Comparison of ENCODE assay signal across 12 cellular contexts in genomic region chr22:47112566-47112965, GRCh38.
DNase-seq lines count a peak whose midpoint lies in the region; TF ChIP-seq lines count a peak whose summit lies in the region.
"Had no signal": no experiment of that assay in that cellular context is flagged by ENCODE, and none has a peak within 500 bp of the region (broad histone marks: within the 10 kb centered on the region; RNA-seq: fewer than 3 reads in every experiment).

No MANE protein-coding gene starts in this region.

- H3F3A ChIP-seq in PC-9 (ENCODE audit: insufficient read depth, low read depth): peaks cover 5% of the 10 kb centered on the region; the same call in 1 of the 2 replicates

- intact Hi-C loops in sigmoid colon (cut with DNase I) (loop anchor here (10.0 kb wide), 1 partner anchor 1172 kb away; no protein-coding TSS in a partner anchor), PC-9 (cut with micrococcal nuclease; ENCODE audit: unreplicated experiment) (no loop called here)

- no peak overlapping the region for H2BK12ac ChIP-seq in mesenchymal stem cell (ENCODE audit: low read length in 2 of 2)

- H3K4ac ChIP-seq in mesenchymal stem cell (ENCODE audit: low read depth in 1 of 2, low read length in 2 of 2): no peak overlapping the region

- H3K18ac ChIP-seq in mesenchymal stem cell (ENCODE audit: low read depth in 1 of 2, low read length in 2 of 2): no peak overlapping the region

- TF ChIP-seq CTCF in sigmoid colon (IDR thresholded peaks at IDR 0.05): no peak
- TF ChIP-seq CTCF in PC-9 (conservative IDR thresholded peaks at IDR 0.05): no peak

- H3K9me3 ChIP-seq in mesenchymal stem cell (ENCODE audit: control insufficient read depth, low read length) (no peaks in the 10 kb centered on the region), sigmoid colon (no peaks in the 10 kb centered on the region), PC-9 (ENCODE audit: insufficient read depth, low read depth) (peaks cover 3% of the 10 kb centered on the region; the same call in 1 of the 2 replicates)
- H3K9me3 ChIP-seq: Caco-2 had no signal

- H2BK5ac ChIP-seq in mesenchymal stem cell (ENCODE audit: low read depth, low read length, poor library complexity, severe bottlenecking): no peak overlapping the region

- H3K4me2 ChIP-seq in mesenchymal stem cell (ENCODE audit: low read length, poor library complexity, severe bottlenecking) (no peak overlapping the region), PC-9 (no peak overlapping the region)

- no peak overlapping the region for H2BK120ac ChIP-seq in mesenchymal stem cell (ENCODE audit: low read depth, low read length)

- H3K9me2 ChIP-seq in PC-9 (ENCODE audit: insufficient read depth): no peaks in the 10 kb centered on the region

- 96% methylated on average over 15 of the region's 15 CpGs for WGBS in mesenchymal stem cell
- 93 to 95% methylated on average over 15 of the region's 15 CpGs for WGBS in sigmoid colon, 2 donors

- H3K79me2 ChIP-seq in PC-9 (ENCODE audit: low read depth): no peaks in the 10 kb centered on the region

- CTCF ChIA-PET in PC-9 (lab: Charles Lee): no interaction called here

- no peak overlapping the region for H3K14ac ChIP-seq in mesenchymal stem cell (ENCODE audit: low read length in 2 of 2)

- no peak for TF ChIP-seq EP300 in sigmoid colon (IDR thresholded peaks at IDR 0.05)

- H2AK5ac ChIP-seq in mesenchymal stem cell (ENCODE audit: low read length, severe bottlenecking): no peak overlapping the region

- TF ChIP-seq POLR2A in sigmoid colon (IDR thresholded peaks at IDR 0.05): no peak

- POLR2A ChIA-PET in PC-9 (lab: Charles Lee; ENCODE audit: unreplicated experiment): no interaction called here

- H2AFZ ChIP-seq in mesenchymal stem cell (ENCODE audit: low read depth, low read length) (no peak overlapping the region), PC-9 (no peak overlapping the region)
- H2AFZ ChIP-seq: GM23248 had no signal

- DNase-seq in G401 (ENCODE audit: low spot score) (peak; percentile 29), NCI-H2171 treated with DMSO at 0.1 percent for 48 hours (lab: John Stamatoyannopoulos, UW) (peak; percentile 83), mesenchymal stem cell (no peak), sigmoid colon (peak; percentile 48), NCI-H2196 (lab: John Stamatoyannopoulos, UW; ENCODE audit: unreplicated experiment) (no peak), hypothalamus (lab: John Stamatoyannopoulos, UW) (no peak), PC-9 (no peak)
- DNase-seq: CD8-positive, alpha-beta memory T cell; DND-41; GF-D8; GM23248 had no signal

- in situ Hi-C loops in G401 (cut with HindIII; ENCODE audit: low sequenced_read_pairs): no loop called here

- no peak overlapping the region for H4K8ac ChIP-seq in mesenchymal stem cell (ENCODE audit: low read length)

- BruUV-seq in PC-9 (replicated peaks; lab: Mats Ljungman, UMichigan): no TSS peak

- H2BK15ac ChIP-seq in mesenchymal stem cell (ENCODE audit: low read depth, poor library complexity, severe bottlenecking): no peak overlapping the region

- H4K20me1 ChIP-seq in PC-9 (ENCODE audit: insufficient read depth): no peaks in the 10 kb centered on the region

- H3K36me3 ChIP-seq in mesenchymal stem cell (ENCODE audit: control insufficient read depth in 1 of 2, insufficient read depth in 2 of 2, low read depth in 1 of 2, low read length in 2 of 2) (peaks cover 8 to 44% of the 10 kb centered on the region in 2 experiments), sigmoid colon (no peaks in the 10 kb centered on the region), PC-9 (ENCODE audit: low read depth) (no peaks in the 10 kb centered on the region)

- no peak overlapping the region for H3K9ac ChIP-seq in mesenchymal stem cell (ENCODE audit: low read length)
- H3K9ac ChIP-seq: GM23248 had no signal

- peaks cover 12% of the 10 kb centered on the region for H3K79me1 ChIP-seq in mesenchymal stem cell (replicated peaks; ENCODE audit: low read length, poor library complexity, severe bottlenecking)

- no peak overlapping the region for H3K4me3 ChIP-seq in mesenchymal stem cell (ENCODE audit: insufficient read depth in 1 of 2, low read depth in 1 of 2, low read length in 2 of 2)
- no peak overlapping the region for H3K4me3 ChIP-seq in sigmoid colon
- no peak overlapping the region for H3K4me3 ChIP-seq in PC-9
- H3K4me3 ChIP-seq: GM23248 had no signal

- no peak overlapping the region for H3K23ac ChIP-seq in mesenchymal stem cell (ENCODE audit: low read length in 2 of 2)

- H3K27ac ChIP-seq in mesenchymal stem cell (ENCODE audit: low read length, poor library complexity, severe bottlenecking) (no peak overlapping the region), sigmoid colon (no peak overlapping the region), PC-9 (no peak overlapping the region)
- H3K27ac ChIP-seq: GM23248 had no signal

- peaks cover 16% of the 10 kb centered on the region for H3K4me1 ChIP-seq in mesenchymal stem cell (ENCODE audit: control insufficient read depth, insufficient read depth, low read depth, low read length)
- no peaks in the 10 kb centered on the region for H3K4me1 ChIP-seq in sigmoid colon
- H3K4me1 ChIP-seq in PC-9 (replicated peaks; ENCODE audit: insufficient read depth): peaks cover 6% of the 10 kb centered on the region

- H3K27me3 ChIP-seq in mesenchymal stem cell (ENCODE audit: control insufficient read depth in 1 of 2, insufficient read depth in 1 of 2, low read length in 2 of 2): no peaks in the 10 kb centered on the region
- H3K27me3 ChIP-seq in sigmoid colon: no peaks in the 10 kb centered on the region
- no peaks in the 10 kb centered on the region for H3K27me3 ChIP-seq in PC-9 (ENCODE audit: insufficient read depth, low read depth)

- H4K91ac ChIP-seq in mesenchymal stem cell (ENCODE audit: low read length): peak overlapping the region; percentile 53

Comparison
In these comparisons a context has a peak if more than half of its experiments do, and no peak if none do; other contexts are left out.
1. DNase-seq: peak in G401 (single experiment), NCI-H2171 treated with DMSO at 0.1 percent for 48 hours (single experiment) and sigmoid colon (single experiment); none in mesenchymal stem cell (single experiment), NCI-H2196 (single experiment), hypothalamus (0 of 51) and PC-9 (0 of 2).